In genomic region chr22:17816649-17817048, GRCh38 we compare ENCODE assay signal across 24 cellular contexts.
"Had no signal": no experiment of that assay in that cellular context is flagged by ENCODE, and none has a peak within 500 bp of the region (broad histone marks: within the 10 kb centered on the region; RNA-seq: fewer than 3 reads in every experiment).

No MANE protein-coding gene starts in this region.

- ATAC-seq: effector memory CD8-positive, alpha-beta T cell; esophagus mucosa; foreskin keratinocyte; gastrocnemius medialis; gastroesophageal sphincter; heart left ventricle had no signal

- H3K27me3 Mint-ChIP-seq: dendritic cell treated with granulocyte-macrophage colony-stimulating factor and Interleukin-4, amounts not matched to agents 40 ng/mL and 50 ng/mL, for 4 days; effector memory CD8-positive, alpha-beta T cell had no signal

- H3K4me1 Mint-ChIP-seq: endodermal cell had no signal

- DNase-seq: colonic mucosa; cortex of kidney; dermis blood vessel endothelial cell; dorsolateral prefrontal cortex; effector CD4-positive, alpha-beta T cell; effector CD8-positive, alpha-beta T cell; effector memory CD4-positive, alpha-beta T cell; effector memory CD8-positive, alpha-beta T cell; endodermal cell; erythroblast; esophagus squamous epithelium; foreskin fibroblast; foreskin keratinocyte; foreskin melanocyte; gastrocnemius medialis; glutamatergic neuron; head of caudate nucleus; heart left ventricle had no signal

- H3K27ac ChIP-seq: colonic mucosa, coronary artery, epithelial cell of prostate, esophagus muscularis mucosa, esophagus squamous epithelium, foreskin keratinocyte, gastrocnemius medialis, gastroesophageal sphincter, heart left ventricle had no signal

- H3K4me3 Mint-ChIP-seq: dendritic cell treated with granulocyte-macrophage colony-stimulating factor and Interleukin-4, amounts not matched to agents 40 ng/mL and 50 ng/mL, for 4 days; endodermal cell had no signal

- H3K4me3 ChIP-seq: colonic mucosa, coronary artery, dorsolateral prefrontal cortex, esophagus muscularis mucosa, esophagus squamous epithelium, gastrocnemius medialis, gastroesophageal sphincter, heart left ventricle had no signal

- H3K27ac Mint-ChIP-seq: dendritic cell treated with granulocyte-macrophage colony-stimulating factor and Interleukin-4, amounts not matched to agents 40 ng/mL and 50 ng/mL, for 4 days; endodermal cell had no signal

- H3K27me3 ChIP-seq: colonic mucosa, dorsolateral prefrontal cortex, esophagus muscularis mucosa, esophagus squamous epithelium, foreskin keratinocyte, gastrocnemius medialis, gastroesophageal sphincter, heart left ventricle had no signal

- H3K9me3 ChIP-seq: colonic mucosa, esophagus muscularis mucosa, esophagus squamous epithelium, gastrocnemius medialis, gastroesophageal sphincter, heart left ventricle had no signal

- H3K9me3 Mint-ChIP-seq: dendritic cell treated with granulocyte-macrophage colony-stimulating factor and Interleukin-4, amounts not matched to agents 40 ng/mL and 50 ng/mL, for 4 days; effector memory CD8-positive, alpha-beta T cell; endodermal cell had no signal

- H3K4me1 ChIP-seq: colonic mucosa, esophagus muscularis mucosa, esophagus squamous epithelium, foreskin keratinocyte, gastrocnemius medialis, gastroesophageal sphincter, heart left ventricle had no signal
